Comparison of ENCODE assay signal across 8 cellular contexts in the genomic region with DNA sequence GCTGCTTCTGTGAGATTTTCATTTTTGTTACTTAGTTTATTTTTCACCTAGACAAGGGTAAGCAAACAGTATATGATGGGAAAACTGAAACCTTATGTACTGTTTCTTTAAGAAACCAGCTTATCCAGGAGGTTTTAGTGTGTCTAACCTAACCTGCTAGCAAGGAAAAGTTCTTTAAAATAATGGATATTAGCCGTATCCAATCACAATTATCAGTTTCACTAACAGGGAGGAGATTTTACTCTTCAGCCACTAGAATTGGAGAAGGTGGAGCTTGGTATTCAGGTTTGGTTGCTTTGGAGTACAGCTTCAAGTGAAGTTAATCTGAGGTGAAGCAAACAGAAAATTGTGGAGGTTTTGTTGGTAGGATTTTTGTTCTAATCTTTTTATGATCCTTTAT. TPM values are rescaled to one million over a fixed set of nuclear protein-coding genes. Genes with fewer than 3 reads are reported as not detected.
A peak's percentile ranks its signal among the peaks of the same experiment; 100 is the strongest.
DNase-seq lines count a peak whose midpoint lies in the region; ATAC-seq, FAIRE-seq and TF ChIP-seq lines count a peak whose summit lies in the region.

No MANE protein-coding gene starts in this region.

- H3K36me3 ChIP-seq in SK-N-SH (replicated peaks in 1 of 2; ENCODE audit: control insufficient read depth in 1 of 2, insufficient read depth in 2 of 2, low read length in 1 of 2) = peaks cover 0 to 3% of the 10 kb centered on the region in 2 experiments
- no peaks in the 10 kb centered on the region for H3K36me3 ChIP-seq in endocrine pancreas (ENCODE audit: control insufficient read depth, insufficient read depth, low read length)
- H3K36me3 ChIP-seq in upper lobe of left lung = no peaks in the 10 kb centered on the region

- no peaks in the 10 kb centered on the region for H3K9me2 ChIP-seq in SK-N-SH

- peak overlapping the region; percentile 53 for H3K4me2 ChIP-seq in SK-N-SH

- H3K9ac ChIP-seq in SK-N-SH (peak overlapping the region; percentile 49; the same call in 1 of the 2 replicates), endocrine pancreas (ENCODE audit: control insufficient read depth, insufficient read depth, low read length) (no peak overlapping the region)

- H3K9me3 Mint-ChIP-seq in memory B cell = no peaks in the 10 kb centered on the region

- H3K27ac Mint-ChIP-seq in memory B cell = no peak overlapping the region

- peaks cover 9% of the 10 kb centered on the region for H3K36me3 Mint-ChIP-seq in memory B cell

- peak; percentile 81 for ATAC-seq in HG02852 (IDR thresholded peaks at IDR 0.05; ENCODE audit: unreplicated experiment)
- peak; percentile 82 for ATAC-seq in memory B cell (ENCODE audit: low read depth)
- peak; percentile 80 to 94 for ATAC-seq in upper lobe of left lung (ENCODE audit: low FRiP score in 2 of 2)

- TF ChIP-seq EP300 in SK-N-SH (IDR thresholded peaks at IDR 0.05; ENCODE audit: borderline replicate concordance in 1 of 2, low read depth in 1 of 2, low read length in 1 of 2) (no peak), upper lobe of left lung (IDR thresholded peaks at IDR 0.05) (no peak)

- no peaks in the 10 kb centered on the region for H3K27me3 ChIP-seq in SK-N-SH (ENCODE audit: insufficient read depth)
- H3K27me3 ChIP-seq in endocrine pancreas (ENCODE audit: control insufficient read depth, insufficient read depth, low read length) = no peaks in the 10 kb centered on the region
- no peaks in the 10 kb centered on the region for H3K27me3 ChIP-seq in upper lobe of left lung

- TF ChIP-seq CTCF in GM12865 (IDR thresholded peaks at IDR 0.05; ENCODE audit: insufficient read depth, low read depth, low read length, missing control alignments) (no peak), SK-N-SH (IDR thresholded peaks at IDR 0.05) (no peak), upper lobe of left lung (IDR thresholded peaks at IDR 0.05) (no peak)

- FAIRE-seq in A204.1 (lab: Jason Lieb, UNC) = peak; percentile 99

- 0 out of 2 replicates have a peak, but pooled peaks cover 5% of the 10 kb centered on the region for H3K9me3 ChIP-seq in SK-N-SH
- no peaks in the 10 kb centered on the region for H3K9me3 ChIP-seq in endocrine pancreas (ENCODE audit: control insufficient read depth, low read length)
- no peaks in the 10 kb centered on the region for H3K9me3 ChIP-seq in upper lobe of left lung

- H3K4me3 ChIP-seq in GM12865 (ENCODE audit: low read depth, low read length) = peak overlapping the region; percentile 78
- peak overlapping the region; percentile 56 to 61 for H3K4me3 ChIP-seq in SK-N-SH (ENCODE audit: low read depth in 2 of 2, low read length in 1 of 2)
- H3K4me3 ChIP-seq in endocrine pancreas (ENCODE audit: control insufficient read depth, insufficient read depth, low read length) = peak overlapping the region; percentile 97
- H3K4me3 ChIP-seq in upper lobe of left lung = peak overlapping the region; percentile 17 to 36 (median 32)

- peaks cover 16% of the 10 kb centered on the region; the same call in 1 of the 2 replicates for H4K20me1 ChIP-seq in SK-N-SH (ENCODE audit: insufficient read depth)

- H3F3A ChIP-seq in SK-N-SH (replicated peaks; ENCODE audit: insufficient read depth) = peaks cover 27% of the 10 kb centered on the region

- no peak for TF ChIP-seq RAD21 in SK-N-SH (IDR thresholded peaks at IDR 0.05; ENCODE audit: low read length)

- no peaks in the 10 kb centered on the region for H3K27me3 Mint-ChIP-seq in memory B cell

- peaks cover 12 to 28% of the 10 kb centered on the region in 2 experiments for H3K4me1 ChIP-seq in SK-N-SH (ENCODE audit: control insufficient read depth in 1 of 2, insufficient read depth in 2 of 2, low read depth in 1 of 2, low read length in 1 of 2)
- H3K4me1 ChIP-seq in endocrine pancreas (ENCODE audit: control insufficient read depth, insufficient read depth, low read length) = peaks cover 39% of the 10 kb centered on the region
- H3K4me1 ChIP-seq in upper lobe of left lung = peaks cover 39 to 63% (median 45%) of the 10 kb centered on the region in 4 donors

- WGBS in SK-N-SH (ENCODE audit: low lambda C conversion rate) = 4% methylated on average over 1 of the region's 1 CpG
- 0% methylated on average over 1 of the region's 1 CpG for WGBS in upper lobe of left lung, 2 donors

- POLR2A ChIA-PET in SK-N-SH (lab: Yijun Ruan, JAX) = interaction anchor here (0.6 kb wide), 2 partner anchors 150 to 691 kb away, joined by 3 read pairs; no protein-coding TSS in a partner anchor

- H3K4me1 Mint-ChIP-seq in memory B cell = peaks cover 40% of the 10 kb centered on the region

- CTCF ChIA-PET in SK-N-SH (lab: Yijun Ruan, JAX) = interaction anchor here (1.2 to 1.5 kb wide), 3 partner anchors 10 to 101 kb away, joined by 3 to 5 read pairs (median 3); no protein-coding TSS in a partner anchor

- H3K4me3 Mint-ChIP-seq in memory B cell = peak overlapping the region; percentile 56

- H3K27ac ChIP-seq in SK-N-SH (ENCODE audit: low read depth in 2 of 2, low read length in 1 of 2) = peak overlapping the region; percentile 31 to 69; a peak in 2 of 4 replicates
- H3K27ac ChIP-seq in upper lobe of left lung = peak overlapping the region in 1 of 4 donors; percentile 42

- no peak for TF ChIP-seq POLR2A in upper lobe of left lung (IDR thresholded peaks at IDR 0.05)

- H3K79me2 ChIP-seq in SK-N-SH (ENCODE audit: insufficient read depth) = peaks cover 91% of the 10 kb centered on the region

- H2AFZ ChIP-seq in SK-N-SH (ENCODE audit: low read depth) = no peak overlapping the region

- DNase-seq in GM12865 (ENCODE audit: low read depth) (peak; percentile 78), NCI-H128 (lab: John Stamatoyannopoulos, UW; ENCODE audit: unreplicated experiment) (peak; percentile 22), SK-N-SH (peak; percentile 73), memory B cell (ENCODE audit: low spot score in 2 of 2) (no peak), upper lobe of left lung (no peak)

TF ChIP-seq in SK-N-SH, 30 proteins besides CTCF, POLR2A, EP300 and RAD21:
- TF ChIP-seq TEAD4 (IDR thresholded peaks at IDR 0.05; ENCODE audit: borderline replicate concordance, insufficient read depth) (no peak), NFIC (IDR thresholded peaks at IDR 0.05; ENCODE audit: borderline replicate concordance) (no peak), RCOR1 (IDR thresholded peaks at IDR 0.05; ENCODE audit: low read length) (peak; percentile 29; the same call in 1 of the 2 replicates), POLR2AphosphoS5 (IDR thresholded peaks at IDR 0.05; ENCODE audit: low read depth, low read length) (peak; percentile 29; the same call in 1 of the 2 replicates), TCF12 (IDR thresholded peaks at IDR 0.05) (no peak), RFX5 (IDR thresholded peaks at IDR 0.05; ENCODE audit: low read length) (peak; percentile 51; the same call in 1 of the 2 replicates), TAF1 (IDR thresholded peaks at IDR 0.05; ENCODE audit: borderline replicate concordance, low read depth, low read length) (no peak)
- TF ChIP-seq, protein P1, sequence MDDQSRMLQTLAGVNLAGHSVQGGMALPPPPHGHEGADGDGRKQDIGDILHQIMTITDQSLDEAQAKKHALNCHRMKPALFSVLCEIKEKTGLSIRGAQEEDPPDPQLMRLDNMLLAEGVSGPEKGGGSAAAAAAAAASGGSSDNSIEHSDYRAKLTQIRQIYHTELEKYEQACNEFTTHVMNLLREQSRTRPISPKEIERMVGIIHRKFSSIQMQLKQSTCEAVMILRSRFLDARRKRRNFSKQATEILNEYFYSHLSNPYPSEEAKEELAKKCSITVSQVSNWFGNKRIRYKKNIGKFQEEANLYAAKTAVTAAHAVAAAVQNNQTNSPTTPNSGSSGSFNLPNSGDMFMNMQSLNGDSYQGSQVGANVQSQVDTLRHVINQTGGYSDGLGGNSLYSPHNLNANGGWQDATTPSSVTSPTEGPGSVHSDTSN (IDR thresholded peaks at IDR 0.05) = peak; percentile 94
- TF ChIP-seq, protein P2, sequence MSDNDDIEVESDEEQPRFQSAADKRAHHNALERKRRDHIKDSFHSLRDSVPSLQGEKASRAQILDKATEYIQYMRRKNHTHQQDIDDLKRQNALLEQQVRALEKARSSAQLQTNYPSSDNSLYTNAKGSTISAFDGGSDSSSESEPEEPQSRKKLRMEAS (IDR thresholded peaks at IDR 0.05; ENCODE audit: low read depth) = peak; percentile 6; the same call in 1 of the 2 replicates
- TF ChIP-seq, protein P3, sequence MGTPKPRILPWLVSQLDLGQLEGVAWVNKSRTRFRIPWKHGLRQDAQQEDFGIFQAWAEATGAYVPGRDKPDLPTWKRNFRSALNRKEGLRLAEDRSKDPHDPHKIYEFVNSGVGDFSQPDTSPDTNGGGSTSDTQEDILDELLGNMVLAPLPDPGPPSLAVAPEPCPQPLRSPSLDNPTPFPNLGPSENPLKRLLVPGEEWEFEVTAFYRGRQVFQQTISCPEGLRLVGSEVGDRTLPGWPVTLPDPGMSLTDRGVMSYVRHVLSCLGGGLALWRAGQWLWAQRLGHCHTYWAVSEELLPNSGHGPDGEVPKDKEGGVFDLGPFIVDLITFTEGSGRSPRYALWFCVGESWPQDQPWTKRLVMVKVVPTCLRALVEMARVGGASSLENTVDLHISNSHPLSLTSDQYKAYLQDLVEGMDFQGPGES (IDR thresholded peaks at IDR 0.05; ENCODE audit: low read depth, low read length) = peak; percentile 37; the same call in 1 of the 2 replicates

RNA-seq across cellular contexts. Expression of a gene that starts 12.8 kb away (rescaled TPM):
- 90.1 and 114 TPM in 2 replicates for polyA plus RNA-seq in SK-N-SH (2012; rRNA removed)
- polyA plus RNA-seq in SK-N-SH (2012; cell fraction: cytosol; rRNA removed) = 102 and 118 TPM in 2 replicates
- 25.1 and 65.9 TPM in 2 replicates for polyA plus RNA-seq in SK-N-SH (2012; cell fraction: nucleus; rRNA removed)
- total RNA-seq in upper lobe of left lung = 100 to 1,000 TPM in 2 of 6 donors, 10 to 100 TPM in 4; 36.7 to 151 (median 70.5) TPM

Comparison
In these comparisons a context has a peak if more than half of its experiments do, and no peak if none do; other contexts are left out.
1. DNase-seq: peak in GM12865 (single experiment), NCI-H128 (single experiment) and SK-N-SH (single experiment); none in memory B cell (0 of 2) and upper lobe of left lung (0 of 2).
2. H3K4me3 ChIP-seq: peak in every context shown above with its lines; median percentile 97 in endocrine pancreas; 78 in GM12865; 58 in SK-N-SH; 32 in upper lobe of left lung.
3. Peak in every context shown above with its lines, with median percentiles within 50 percentile points of each other: ATAC-seq.